1 cellular context compared by ENCODE assay signal in genomic region chr12:122834921-122835692, GRCh38.
TF ChIP-seq lines count a peak whose summit lies in the region.

TSS of gene HIP1R (plus strand) at chr12:122835457. CDS start at chr12:122835551, 94 bp downstream.

TF ChIP-seq in HEK293, 187 proteins besides CTCF, POLR2A, EP300 and RAD21 (continued from another document):
- TF ChIP-seq SP3 (tag by site-specific recombination; IDR thresholded peaks at IDR 0.05) (peak; percentile 79), ZNF621 (tag by site-specific recombination; IDR thresholded peaks at IDR 0.05) (no peak), WT1 (tag by site-specific recombination; IDR thresholded peaks at IDR 0.05) (peak; percentile 44), ZNF791 (tag by site-specific recombination; IDR thresholded peaks at IDR 0.05) (no peak), PATZ1 (tag by site-specific recombination; IDR thresholded peaks at IDR 0.05) (peak; percentile 80; the same call in 1 of the 2 replicates), RBAK (tag by site-specific recombination; IDR thresholded peaks at IDR 0.05) (no peak), ZNF747 (tag by site-specific recombination; IDR thresholded peaks at IDR 0.05) (no peak), HIC1 (tag by site-specific recombination; IDR thresholded peaks at IDR 0.05) (0 out of 2 replicates have a peak, but pooled peaks have one; percentile 4), HOXC10 (CRISPR knock-in tag; IDR thresholded peaks at IDR 0.05) (no peak), ZNF768 (tag by site-specific recombination; IDR thresholded peaks at IDR 0.05) (no peak), KLF10 (tag by site-specific recombination; IDR thresholded peaks at IDR 0.05) (peak; percentile 46), ZBTB17 (tag by site-specific recombination; IDR thresholded peaks at IDR 0.05) (0 out of 2 replicates have a peak, but pooled peaks have one; percentile 5), SP2 (tag by site-specific recombination; IDR thresholded peaks at IDR 0.05) (peak; percentile 47), GLIS2 (tag by site-specific recombination; IDR thresholded peaks at IDR 0.05) (peak; percentile 68), ZBTB7A (tag by site-specific recombination; IDR thresholded peaks at IDR 0.05; ENCODE audit: low read depth) (no peak), TRIM28 (IDR thresholded peaks at IDR 0.05; ENCODE audit: borderline replicate concordance, low read length) (no peak), ZXDB (tag by site-specific recombination; IDR thresholded peaks at IDR 0.05) (peak; percentile 3; the same call in 1 of the 2 replicates), KLF8 (tag by site-specific recombination; IDR thresholded peaks at IDR 0.05) (peak; percentile 21; the same call in 1 of the 2 replicates), ZNF221 (tag by site-specific recombination; IDR thresholded peaks at IDR 0.05; ENCODE audit: borderline replicate concordance) (no peak), ZBTB20 (tag by site-specific recombination; IDR thresholded peaks at IDR 0.05) (0 out of 2 replicates have a peak, but pooled peaks have one; percentile 60), ZBTB10 (tag by site-specific recombination; IDR thresholded peaks at IDR 0.05) (peak; percentile 75)
